Comparison of ENCODE assay signal across 8 cellular contexts in the genomic region with DNA sequence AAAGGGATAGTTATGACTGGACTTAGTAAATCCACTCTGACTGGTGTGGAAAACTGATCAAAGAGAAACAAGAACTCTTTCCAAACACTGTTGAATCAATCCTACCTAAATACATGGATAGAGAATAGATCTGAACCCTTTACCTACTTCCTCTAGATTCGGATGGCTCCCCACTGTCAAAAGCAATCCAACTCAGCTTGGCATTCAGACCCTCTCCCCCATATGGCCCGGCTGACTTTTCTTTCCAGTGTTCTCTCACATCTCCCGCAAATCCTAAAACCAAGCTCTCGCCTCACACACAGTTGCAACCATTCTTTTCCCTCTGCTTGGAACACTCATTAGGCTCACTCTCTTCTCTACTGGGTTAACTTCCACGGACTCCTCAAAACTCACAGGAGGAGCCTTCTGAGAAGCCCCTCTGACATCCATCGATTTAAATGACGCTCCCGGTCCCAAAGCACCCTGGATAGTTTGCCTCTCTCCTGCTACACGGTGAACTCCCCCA.
DNase-seq lines count a peak whose midpoint lies in the region; ATAC-seq, FAIRE-seq and TF ChIP-seq lines count a peak whose summit lies in the region.

No MANE protein-coding gene starts in this region.

- H3K9ac ChIP-seq in mucosa of stomach (ENCODE audit: low read length) = peak overlapping the region; percentile 85

- TF ChIP-seq CTCF in GM06990 (IDR thresholded peaks at IDR 0.05; ENCODE audit: insufficient read depth, low read length, poor library complexity, severe bottlenecking) = no peak
- TF ChIP-seq CTCF in choroid plexus epithelial cell (conservative IDR thresholded peaks at IDR 0.05; ENCODE audit: low read depth, low read length) = no peak
- TF ChIP-seq CTCF in D721Med (IDR thresholded peaks at IDR 0.05; ENCODE audit: insufficient read depth, missing control alignments) = no peak

- no peaks in the 10 kb centered on the region for H3K9me3 ChIP-seq in mucosa of stomach (ENCODE audit: control insufficient read depth, low read length)

- no peaks in the 10 kb centered on the region for H3K4me1 ChIP-seq in mucosa of stomach (ENCODE audit: control insufficient read depth, insufficient read depth, low read length)

- no peaks in the 10 kb centered on the region for H3K36me3 ChIP-seq in GM06990 (ENCODE audit: control insufficient read depth, insufficient read depth, low read length)
- H3K36me3 ChIP-seq in mucosa of stomach (ENCODE audit: control insufficient read depth, insufficient read depth, low read length) = no peaks in the 10 kb centered on the region

- H3K27me3 ChIP-seq in GM06990 (replicated peaks; ENCODE audit: control insufficient read depth, insufficient read depth, low read length) (no peaks in the 10 kb centered on the region), mucosa of stomach (ENCODE audit: control insufficient read depth, insufficient read depth, low read length) (no peaks in the 10 kb centered on the region)

- DNase-seq in GM06990 (ENCODE audit: extremely low read depth, insufficient read length) = no peak
- peak; percentile 16 for DNase-seq in HK-2 (ENCODE audit: unreplicated experiment)
- DNase-seq in choroid plexus epithelial cell (ENCODE audit: low read depth) = peak; percentile 36
- DNase-seq in hypothalamus (lab: John Stamatoyannopoulos, UW) = no peak
- DNase-seq in D721Med (ENCODE audit: insufficient read length, low spot score) = no peak
- no peak for DNase-seq in NCI-H2227 (lab: John Stamatoyannopoulos, UW; ENCODE audit: unreplicated experiment)

- H3K4me3 ChIP-seq in GM06990 (replicated peaks; ENCODE audit: low read depth, low read length) (peak overlapping the region; percentile 90), choroid plexus epithelial cell (ENCODE audit: low read depth, low read length) (peak overlapping the region; percentile 96), mucosa of stomach (ENCODE audit: low read length) (peak overlapping the region; percentile 74)

- FAIRE-seq in D721Med (lab: Jason Lieb, UNC) = no peak

- no peak for ATAC-seq in GM18517 (IDR thresholded peaks at IDR 0.05; ENCODE audit: unreplicated experiment)

Comparison
In these comparisons a context has a peak if more than half of its experiments do, and no peak if none do; other contexts are left out.
1. DNase-seq: peak in HK-2 (single experiment) and choroid plexus epithelial cell (single experiment); none in GM06990 (single experiment), hypothalamus (0 of 51), D721Med (single experiment) and NCI-H2227 (single experiment).
2. Peak in every context shown above with its lines, with median percentiles within 50 percentile points of each other: H3K4me3 ChIP-seq.